In genomic region chr11:71931245-71931602, GRCh38 we compare ENCODE assay signal across 2 cellular contexts.
TF ChIP-seq lines count a peak whose summit lies in the region.

No MANE protein-coding gene starts in this region.

TF ChIP-seq in SK-N-SH, 30 proteins besides CTCF, POLR2A, EP300 and RAD21 (continued from another document):
- TF ChIP-seq, protein P1, sequence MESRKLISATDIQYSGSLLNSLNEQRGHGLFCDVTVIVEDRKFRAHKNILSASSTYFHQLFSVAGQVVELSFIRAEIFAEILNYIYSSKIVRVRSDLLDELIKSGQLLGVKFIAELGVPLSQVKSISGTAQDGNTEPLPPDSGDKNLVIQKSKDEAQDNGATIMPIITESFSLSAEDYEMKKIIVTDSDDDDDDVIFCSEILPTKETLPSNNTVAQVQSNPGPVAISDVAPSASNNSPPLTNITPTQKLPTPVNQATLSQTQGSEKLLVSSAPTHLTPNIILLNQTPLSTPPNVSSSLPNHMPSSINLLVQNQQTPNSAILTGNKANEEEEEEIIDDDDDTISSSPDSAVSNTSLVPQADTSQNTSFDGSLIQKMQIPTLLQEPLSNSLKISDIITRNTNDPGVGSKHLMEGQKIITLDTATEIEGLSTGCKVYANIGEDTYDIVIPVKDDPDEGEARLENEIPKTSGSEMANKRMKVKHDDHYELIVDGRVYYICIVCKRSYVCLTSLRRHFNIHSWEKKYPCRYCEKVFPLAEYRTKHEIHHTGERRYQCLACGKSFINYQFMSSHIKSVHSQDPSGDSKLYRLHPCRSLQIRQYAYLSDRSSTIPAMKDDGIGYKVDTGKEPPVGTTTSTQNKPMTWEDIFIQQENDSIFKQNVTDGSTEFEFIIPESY (IDR thresholded peaks at IDR 0.05; ENCODE audit: borderline replicate concordance, low read depth): no peak
- no peak for TF ChIP-seq FOSL2 (IDR thresholded peaks at IDR 0.05; ENCODE audit: borderline replicate concordance, low read depth)
- no peak for TF ChIP-seq GATA2 (CRISPR knock-in tag; IDR thresholded peaks at IDR 0.05)
- TF ChIP-seq, protein P2, sequence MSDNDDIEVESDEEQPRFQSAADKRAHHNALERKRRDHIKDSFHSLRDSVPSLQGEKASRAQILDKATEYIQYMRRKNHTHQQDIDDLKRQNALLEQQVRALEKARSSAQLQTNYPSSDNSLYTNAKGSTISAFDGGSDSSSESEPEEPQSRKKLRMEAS (IDR thresholded peaks at IDR 0.05; ENCODE audit: low read depth): no peak
- TF ChIP-seq JUND (IDR thresholded peaks at IDR 0.05): no peak
- TF ChIP-seq PBX3 (IDR thresholded peaks at IDR 0.05): no peak

TF ChIP-seq in SK-N-SH treated with all-trans-retinoic acid at 6 μM for 48 hours, 23 proteins besides CTCF, POLR2A, EP300 and RAD21 (continued from another document):
- no peak for TF ChIP-seq TSHZ2 (CRISPR knock-in tag; IDR thresholded peaks at IDR 0.05)
- TF ChIP-seq CSDC2 (CRISPR knock-in tag; IDR thresholded peaks at IDR 0.05): no peak
- no peak for TF ChIP-seq ZNF565 (CRISPR knock-in tag; conservative IDR thresholded peaks at IDR 0.05; ENCODE audit: low read depth)
